ENCODE assay signal across 29 cellular contexts in the genomic region with DNA sequence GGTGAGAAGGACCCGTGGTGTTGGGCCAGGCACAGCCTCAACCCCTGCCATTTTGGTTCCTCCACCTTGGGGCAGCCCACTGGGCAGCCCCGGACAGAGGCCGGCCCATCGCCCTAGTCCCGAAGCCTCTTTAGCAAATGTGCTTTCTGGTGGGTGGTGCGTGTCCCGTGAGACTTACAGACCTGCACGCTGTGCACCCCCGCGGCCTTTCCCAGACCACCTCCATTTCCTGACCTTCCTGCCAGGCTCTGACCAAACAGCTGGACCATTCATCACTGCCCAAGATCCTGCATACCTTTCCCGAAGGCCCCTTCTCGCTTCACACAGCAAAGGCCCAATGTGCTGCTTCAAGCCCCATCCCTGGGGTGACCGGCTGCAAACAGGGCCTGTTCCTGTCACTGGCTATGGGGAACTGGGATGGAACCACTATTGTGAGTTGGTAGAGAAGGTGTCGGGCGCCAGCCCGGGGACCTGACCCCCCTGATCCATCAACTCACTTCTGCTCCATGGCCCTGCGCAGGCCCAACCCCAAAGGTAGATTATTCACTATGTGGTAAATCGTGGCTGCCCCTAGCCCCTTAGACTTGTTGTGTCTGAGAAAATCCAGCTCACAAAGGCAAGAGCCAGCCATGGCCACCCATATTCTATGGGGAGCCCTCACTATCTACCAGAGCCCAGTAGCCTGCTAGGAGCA.
"Had no signal": no experiment of that assay in that cellular context is flagged by ENCODE, and none has a peak within 500 bp of the region (broad histone marks: within the 10 kb centered on the region; RNA-seq: fewer than 3 reads in every experiment).

No MANE protein-coding gene starts in this region.

- H3K27ac Mint-ChIP-seq: activated CD4-positive, alpha-beta memory T cell treated with anti-CD3 and anti-CD28 coated beads for 36 hours; activated CD4-positive, alpha-beta T cell treated with anti-CD3 and anti-CD28 coated beads for 36 hours; activated CD4-positive, alpha-beta T cell treated with anti-CD3 and anti-CD28 coated beads, Interleukin-2, amount 10 ng/mL, durations not matched to agents 24 days and 14 days; activated CD8-positive, alpha-beta memory T cell treated with anti-CD3 and anti-CD28 coated beads, Interleukin-2, amount 10 ng/mL, durations not matched to agents 7 days and 5 days; activated CD8-positive, alpha-beta T cell treated with anti-CD3 and anti-CD28 coated beads, Interleukin-2, amount 10 ng/mL, durations not matched to agents 7 days and 5 days; activated naive CD8-positive, alpha-beta T cell; activated T-helper 1 cell treated with anti-CD3 and anti-CD28 coated beads, Interleukin-12 subunit alpha, Interleukin-12 subunit beta, Interleukin-2, Interleukin-4 antibody, amounts not matched to agents 30 ng/mL and 10 ng/mL and 1 ng/mL, durations not matched to agents 14 hours and 24 hours and 36 hours; activated T-helper 2 cell treated with anti-CD3 and anti-CD28 coated beads, Interferon-gamma antibody, Interleukin-2, Interleukin-4, amounts not matched to agents 10 μg/mL and 5 μg/mL and 100 μg/mL, durations not matched to agents 14 hours and 24 hours and 36 hours had no signal

- H3K9me3 ChIP-seq: gastrocnemius medialis had no signal

- H3K27me3 Mint-ChIP-seq: activated CD4-positive, alpha-beta T cell treated with anti-CD3 and anti-CD28 coated beads, Interleukin-2, amount 10 ng/mL, durations not matched to agents 24 days and 14 days; activated CD8-positive, alpha-beta memory T cell treated with anti-CD3 and anti-CD28 coated beads, Interleukin-2, amount 10 ng/mL, durations not matched to agents 7 days and 5 days had no signal

- H3K36me3 ChIP-seq: brain microvascular endothelial cell, gastrocnemius medialis had no signal

- H3K9me3 Mint-ChIP-seq: activated CD4-positive, alpha-beta memory T cell treated with anti-CD3 and anti-CD28 coated beads for 36 hours; activated CD4-positive, alpha-beta T cell treated with anti-CD3 and anti-CD28 coated beads, Interleukin-2, amount 10 ng/mL, durations not matched to agents 24 days and 14 days; activated T-helper 1 cell treated with anti-CD3 and anti-CD28 coated beads, Interleukin-12 subunit alpha, Interleukin-12 subunit beta, Interleukin-2, Interleukin-4 antibody, amounts not matched to agents 30 ng/mL and 10 ng/mL and 1 ng/mL, durations not matched to agents 14 hours and 24 hours and 36 hours; activated T-helper 2 cell treated with anti-CD3 and anti-CD28 coated beads, Interferon-gamma antibody, Interleukin-2, Interleukin-4, amounts not matched to agents 10 μg/mL and 5 μg/mL and 100 μg/mL, durations not matched to agents 14 hours and 24 hours and 36 hours; central memory CD8-positive, alpha-beta T cell had no signal

- H3K27me3 ChIP-seq: brain microvascular endothelial cell, foreskin keratinocyte had no signal

- H3K4me3 Mint-ChIP-seq: activated CD4-positive, alpha-beta memory T cell treated with anti-CD3 and anti-CD28 coated beads for 36 hours; activated CD4-positive, alpha-beta T cell treated with anti-CD3 and anti-CD28 coated beads for 36 hours; activated CD4-positive, alpha-beta T cell treated with anti-CD3 and anti-CD28 coated beads, Interleukin-2, amount 10 ng/mL, durations not matched to agents 24 days and 14 days; activated CD8-positive, alpha-beta memory T cell treated with anti-CD3 and anti-CD28 coated beads, Interleukin-2, amount 10 ng/mL, durations not matched to agents 7 days and 5 days; activated CD8-positive, alpha-beta T cell treated with anti-CD3 and anti-CD28 coated beads, Interleukin-2, amount 10 ng/mL, durations not matched to agents 7 days and 5 days; activated naive CD8-positive, alpha-beta T cell; activated T-helper 1 cell treated with anti-CD3 and anti-CD28 coated beads, Interleukin-12 subunit alpha, Interleukin-12 subunit beta, Interleukin-2, Interleukin-4 antibody, amounts not matched to agents 30 ng/mL and 10 ng/mL and 1 ng/mL, durations not matched to agents 14 hours and 24 hours and 36 hours; central memory CD8-positive, alpha-beta T cell had no signal

- H3K27ac ChIP-seq: brain microvascular endothelial cell, epithelial cell of prostate, foreskin keratinocyte, gastrocnemius medialis had no signal

- ATAC-seq: activated CD4-positive, alpha-beta T cell treated with anti-CD3 and anti-CD28 coated beads for 36 hours; activated CD8-positive, alpha-beta memory T cell treated with anti-CD3 and anti-CD28 coated beads, Interleukin-2, amount 10 ng/mL, durations not matched to agents 7 days and 5 days; activated CD8-positive, alpha-beta T cell treated with anti-CD3 and anti-CD28 coated beads, Interleukin-2, amount 10 ng/mL, durations not matched to agents 7 days and 5 days; foreskin keratinocyte; gastrocnemius medialis had no signal

- H3K4me1 Mint-ChIP-seq: activated CD4-positive, alpha-beta T cell treated with anti-CD3 and anti-CD28 coated beads for 36 hours; activated CD4-positive, alpha-beta T cell treated with anti-CD3 and anti-CD28 coated beads, Interleukin-2, amount 10 ng/mL, durations not matched to agents 24 days and 14 days; activated CD8-positive, alpha-beta memory T cell treated with anti-CD3 and anti-CD28 coated beads, Interleukin-2, amount 10 ng/mL, durations not matched to agents 7 days and 5 days; central memory CD8-positive, alpha-beta T cell had no signal

- H3K4me1 ChIP-seq: foreskin keratinocyte, gastrocnemius medialis had no signal

- H3K4me3 ChIP-seq: gastrocnemius medialis had no signal

- H3K36me3 Mint-ChIP-seq: activated CD4-positive, alpha-beta memory T cell treated with anti-CD3 and anti-CD28 coated beads for 36 hours; activated CD8-positive, alpha-beta memory T cell treated with anti-CD3 and anti-CD28 coated beads, Interleukin-2, amount 10 ng/mL, durations not matched to agents 7 days and 5 days; activated naive CD8-positive, alpha-beta T cell had no signal

- FAIRE-seq: astrocyte, colon, endometrium, endothelial cell of umbilical vein had no signal

- DNase-seq: activated CD4-positive, alpha-beta memory T cell treated with anti-CD3 and anti-CD28 coated beads for 36 hours; activated CD4-positive, alpha-beta T cell treated with anti-CD3 and anti-CD28 coated beads for 36 hours; activated CD4-positive, alpha-beta T cell treated with anti-CD3 and anti-CD28 coated beads, Interleukin-2, amount 10 ng/mL, durations not matched to agents 24 days and 14 days; activated CD4-positive, CD25-positive, alpha-beta regulatory T cell; activated CD4-positive, CD25-positive, alpha-beta regulatory T cell treated with anti-CD3 and anti-CD28 coated beads, Interleukin-2, amount 50 U/mL, for 72 hours; activated CD8-positive, alpha-beta memory T cell treated with anti-CD3 and anti-CD28 coated beads, Interleukin-2, amount 10 ng/mL, durations not matched to agents 7 days and 5 days; activated CD8-positive, alpha-beta memory T cell treated with anti-CD3 and anti-CD28 coated beads, Interleukin-2, amount 50 U/mL, for 4 hours; activated CD8-positive, alpha-beta T cell treated with anti-CD3 and anti-CD28 coated beads, Interleukin-2, amount 10 ng/mL, durations not matched to agents 7 days and 5 days; activated gamma-delta T cell treated with Interleukin-2 at 50 U/mL for 16 hours; activated naive CD4-positive, alpha-beta T cell treated with anti-CD3 and anti-CD28 coated beads, Interleukin-2, amount 50 U/mL, for 16 hours; activated naive CD4-positive, alpha-beta T cell treated with Interleukin-2 at 50 U/mL for 16 hours; activated T-cell treated with anti-CD3 and anti-CD28 coated beads, Interleukin-2, amount 50 U/mL, for 1 hour; activated T-cell treated with anti-CD3 and anti-CD28 coated beads, Interleukin-2, amount 50 U/mL, for 48 hours; amniotic stem cell; anterior cingulate cortex; brain microvascular endothelial cell; effector CD8-positive, alpha-beta T cell; foreskin keratinocyte; gastrocnemius medialis; T-helper 2 cell had no signal
